ENCODE assay signal across 31 cellular contexts in genomic region chr1:78231894-78232293, GRCh38.
"Had no signal": no experiment of that assay in that cellular context is flagged by ENCODE, and none has a peak within 500 bp of the region (broad histone marks: within the 10 kb centered on the region; RNA-seq: fewer than 3 reads in every experiment).

No MANE protein-coding gene starts in this region.

- H3K4me1 ChIP-seq: ascending aorta had no signal

- H3K9me3 ChIP-seq: ascending aorta had no signal

- H3K27me3 ChIP-seq: ascending aorta had no signal

- H3K27ac ChIP-seq: ascending aorta, cardiac muscle cell, PC-9, WERI-Rb-1 had no signal

- H2AFZ ChIP-seq: PC-9 had no signal

- H3K36me3 ChIP-seq: ascending aorta, cardiac muscle cell, WERI-Rb-1 had no signal

- ATAC-seq: activated CD8-positive, alpha-beta T cell treated with anti-CD3 and anti-CD28 coated beads for 36 hours; activated T-cell treated with anti-CD3 and anti-CD28 coated beads, Interleukin-2, amount 50 U/mL, for 72 hours; activated T-helper 17 cell treated with anti-CD3 and anti-CD28 coated beads, Interleukin-2, amount 50 U/mL, for 72 hours had no signal

- H3K4me2 ChIP-seq: PC-9 had no signal

- DNase-seq: activated CD4-positive, alpha-beta T cell treated with anti-CD3 and anti-CD28 coated beads for 1 hour; activated CD4-positive, alpha-beta T cell treated with anti-CD3 and anti-CD28 coated beads, Interleukin-2, amount 10 ng/mL, durations not matched to agents 24 days and 14 days; activated CD4-positive, alpha-beta T cell treated with anti-CD3 and anti-CD28 coated beads, Interleukin-2, amount 50 U/mL, for 4 hours; activated CD4-positive, CD25-positive, alpha-beta regulatory T cell; activated CD8-positive, alpha-beta T cell treated with anti-CD3 and anti-CD28 coated beads for 36 hours; activated effector memory CD4-positive, alpha-beta T cell treated with anti-CD3 and anti-CD28 coated beads, Interleukin-2, amount 50 U/mL, for 16 hours; activated naive CD4-positive, alpha-beta T cell; activated naive CD4-positive, alpha-beta T cell treated with anti-CD3 and anti-CD28 coated beads, Interleukin-2, amount 50 U/mL, for 16 hours; activated naive CD8-positive, alpha-beta T cell treated with anti-CD3 and anti-CD28 coated beads, Interleukin-2, amount 10 ng/mL, durations not matched to agents 7 days and 5 days; activated T-cell treated with anti-CD3 and anti-CD28 coated beads, Interleukin-2, amount 50 U/mL, for 1 hour; activated T-cell treated with anti-CD3 and anti-CD28 coated beads, Interleukin-2, amount 50 U/mL, for 72 hours; amygdala; NCI-H1105; NCI-H1417 treated with DMSO at 0.1 percent for 48 hours; NCI-H187 treated with DMSO at 0.1 percent for 48 hours; NCI-H2081; NCI-H2171; NCI-H510A; NCI-H526; NCI-H748 treated with DMSO at 0.1 percent for 48 hours; NK-92 treated with Interleukin-12 subunit alpha and Interleukin-12 subunit beta, amount 100 ng/mL, for 24 hours; PC-9; Right ventricle myocardium superior; SW 1271; T-helper 1 cell; T-helper 2 cell; T-helper 9 cell; WERI-Rb-1 had no signal

- H3K4me3 ChIP-seq: ascending aorta, cardiac muscle cell, PC-9 had no signal
